22 cellular contexts compared by ENCODE assay signal in genomic region chr17:76843703-76844484, GRCh38. TPM values are rescaled to one million over a fixed set of nuclear protein-coding genes. Genes with fewer than 3 reads are reported as not detected.
DNase-seq lines count a peak whose midpoint lies in the region; ATAC-seq and TF ChIP-seq lines count a peak whose summit lies in the region.
"Had no signal": no experiment of that assay in that cellular context is flagged by ENCODE, and none has a peak within 500 bp of the region (broad histone marks: within the 10 kb centered on the region; RNA-seq: fewer than 3 reads in every experiment).

No MANE protein-coding gene starts in this region.

- H3K27ac ChIP-seq in endodermal cell (ENCODE audit: low read depth, low read length) (no peak overlapping the region), thyroid gland (no peak overlapping the region)
- H3K27ac ChIP-seq: gastrocnemius medialis, sigmoid colon, thoracic aorta had no signal

- no peak for TF ChIP-seq POLR2A in thyroid gland (IDR thresholded peaks at IDR 0.05)

- H3K9me3 ChIP-seq in endodermal cell (ENCODE audit: control insufficient read depth, low read length), result no peaks in the 10 kb centered on the region
- no peaks in the 10 kb centered on the region for H3K9me3 ChIP-seq in thyroid gland
- H3K9me3 ChIP-seq: gastrocnemius medialis, sigmoid colon, thoracic aorta had no signal

- H3K27me3 ChIP-seq in endodermal cell (ENCODE audit: control insufficient read depth, insufficient read depth, low read length, poor library complexity, severe bottlenecking), result peaks cover 19% of the 10 kb centered on the region
- H3K27me3 ChIP-seq in H7 (ENCODE audit: control insufficient read depth, insufficient read depth, low read length), result peaks cover 7% of the 10 kb centered on the region; the same call in 1 of the 2 replicates
- peaks cover 7% of the 10 kb centered on the region for H3K27me3 ChIP-seq in thyroid gland

- H3K4me3 Mint-ChIP-seq in endodermal cell, result no peak overlapping the region
- H3K4me3 Mint-ChIP-seq in effector memory CD8-positive, alpha-beta T cell, result no peak overlapping the region
- H3K4me3 Mint-ChIP-seq: activated naive CD8-positive, alpha-beta T cell treated with anti-CD3 and anti-CD28 coated beads, Interleukin-2, amount 50 U/mL, for 24 hours; activated T-cell treated with anti-CD3 and anti-CD28 coated beads, Interleukin-2, amount 50 U/mL, for 24 hours had no signal

- peaks cover 34% of the 10 kb centered on the region for H3K27me3 Mint-ChIP-seq in endodermal cell (ENCODE audit: insufficient read depth)
- H3K27me3 Mint-ChIP-seq in effector memory CD8-positive, alpha-beta T cell, result peaks cover 64 to 88% of the 10 kb centered on the region in 2 donors

- peak; percentile 54 for TF ChIP-seq CTCF in endodermal cell (conservative IDR thresholded peaks at IDR 0.05)
- TF ChIP-seq CTCF in thyroid gland (IDR thresholded peaks at IDR 0.05), result no peak

- H3K27ac Mint-ChIP-seq in endodermal cell, result no peak overlapping the region
- H3K27ac Mint-ChIP-seq in effector memory CD8-positive, alpha-beta T cell, result no peak overlapping the region
- H3K27ac Mint-ChIP-seq: activated naive CD8-positive, alpha-beta T cell treated with anti-CD3 and anti-CD28 coated beads, Interleukin-2, amount 50 U/mL, for 24 hours; activated T-cell treated with anti-CD3 and anti-CD28 coated beads, Interleukin-2, amount 50 U/mL, for 24 hours; immature natural killer cell had no signal

- intact Hi-C loops in thyroid gland (cut with DNase I), result no loop called here

- H3K9ac ChIP-seq in endodermal cell (ENCODE audit: extremely low read depth, low read length, poor library complexity, severe bottlenecking), result no peak overlapping the region

- ATAC-seq in effector memory CD8-positive, alpha-beta T cell (replicated peaks), result no peak
- ATAC-seq: activated naive CD8-positive, alpha-beta T cell treated with anti-CD3 and anti-CD28 coated beads, Interleukin-2, amount 50 U/mL, for 24 hours; gastrocnemius medialis; HCT116 had no signal

- no peak overlapping the region for H3K4me3 ChIP-seq in endodermal cell (ENCODE audit: low read length)
- H3K4me3 ChIP-seq in H7 (ENCODE audit: insufficient read depth, low read depth, low read length), result no peak overlapping the region
- no peak overlapping the region for H3K4me3 ChIP-seq in thyroid gland (replicated peaks in 1 of 3)
- H3K4me3 ChIP-seq: gastrocnemius medialis, sigmoid colon, thoracic aorta had no signal

- DNase-seq in A172 (ENCODE audit: low spot score), result peak; percentile 37
- DNase-seq in EL, result peak; percentile 51
- peak; percentile 47 for DNase-seq in NCI-H69 (lab: John Stamatoyannopoulos, UW)
- no peak for DNase-seq in endodermal cell
- DNase-seq in iPS-NIHi11 (ENCODE audit: low spot score), result no peak
- DNase-seq in effector memory CD8-positive, alpha-beta T cell, result no peak
- DNase-seq in H7, result no peak
- DNase-seq in thyroid gland, result no peak
- DNase-seq: activated CD4-positive, alpha-beta T cell treated with anti-CD3 and anti-CD28 coated beads, Interleukin-2, amount 50 U/mL, for 4 hours; activated naive CD8-positive, alpha-beta T cell treated with anti-CD3 and anti-CD28 coated beads, Interleukin-2, amount 50 U/mL, for 24 hours; activated T-cell treated with anti-CD3 and anti-CD28 coated beads, Interleukin-2, amount 50 U/mL, for 24 hours; gastrocnemius medialis; immature natural killer cell; KG1; NCI-H2107; NCI-H774; Right ventricle myocardium superior; sigmoid colon; stimulated activated CD4-positive, alpha-beta T cell treated with anti-CD3 and anti-CD28 coated beads, Interleukin-2, amount 100 ng/mL, for 48 hours; T-helper 9 cell had no signal

- H3K9me3 Mint-ChIP-seq in endodermal cell, result no peaks in the 10 kb centered on the region
- no peaks in the 10 kb centered on the region for H3K9me3 Mint-ChIP-seq in effector memory CD8-positive, alpha-beta T cell
- H3K9me3 Mint-ChIP-seq: activated naive CD8-positive, alpha-beta T cell treated with anti-CD3 and anti-CD28 coated beads, Interleukin-2, amount 50 U/mL, for 24 hours; activated T-cell treated with anti-CD3 and anti-CD28 coated beads, Interleukin-2, amount 50 U/mL, for 24 hours; immature natural killer cell had no signal

- no peaks in the 10 kb centered on the region for H3K36me3 Mint-ChIP-seq in endodermal cell (ENCODE audit: low read depth)
- peaks cover 4% of the 10 kb centered on the region for H3K36me3 Mint-ChIP-seq in effector memory CD8-positive, alpha-beta T cell (ENCODE audit: insufficient read depth)

- WGBS in endodermal cell (ENCODE audit: insufficient coverage in 1 of 2, insufficient read length in 1 of 2), 2 experiments, result 73 to 82% methylated on average over 6 to 10 of the region's 10 CpGs
- WGBS in thyroid gland, 2 donors, result 50 to 64% methylated on average over 9 to 10 of the region's 10 CpGs

- peaks cover 18% of the 10 kb centered on the region for H3K4me1 Mint-ChIP-seq in endodermal cell
- H3K4me1 Mint-ChIP-seq in effector memory CD8-positive, alpha-beta T cell (ENCODE audit: low read depth in 2 of 2), result peaks cover 18 to 22% of the 10 kb centered on the region in 2 donors

- no peaks in the 10 kb centered on the region for H3K36me3 ChIP-seq in endodermal cell (ENCODE audit: control insufficient read depth, insufficient read depth, low read length)
- H3K36me3 ChIP-seq in H7 (replicated peaks; ENCODE audit: control insufficient read depth, insufficient read depth, low read length), result no peaks in the 10 kb centered on the region
- H3K36me3 ChIP-seq in thyroid gland, result no peaks in the 10 kb centered on the region
- H3K36me3 ChIP-seq: gastrocnemius medialis, sigmoid colon, thoracic aorta had no signal

- peaks cover 3% of the 10 kb centered on the region for H3K4me1 ChIP-seq in endodermal cell (ENCODE audit: control insufficient read depth, insufficient read depth, low read length)
- peaks cover 0 to 9% of the 10 kb centered on the region in 2 donors for H3K4me1 ChIP-seq in thyroid gland
- H3K4me1 ChIP-seq: gastrocnemius medialis had no signal

RNA-seq across cellular contexts. Expression of gene MGAT5B, which starts 24.3 kb away (rescaled TPM):
- total RNA-seq in A172 (2014; rRNA removed; shearing (Covaris generic)), result 11.7 and 16.7 TPM in 2 replicates
- 1 to 10 TPM; 2.9 to 3.3 TPM for total RNA-seq in endodermal cell
- 7.2 TPM for polyA plus RNA-seq in endodermal cell (2013, experiment 1 of 2)
- polyA plus RNA-seq in endodermal cell (2013, experiment 2 of 2), result 7.2 TPM
- 3.7 and 4.2 TPM in 2 replicates for total RNA-seq in H7 (2014; rRNA removed; shearing (Covaris generic))
- total RNA-seq in thyroid gland, result 1 to 10 TPM in 1 of 4 donors, under 1 TPM in 2, not detected in 1; 0.22 to 7.4 (median 0.73) TPM
- total RNA-seq: gastrocnemius medialis, Right ventricle myocardium superior had no signal
- polyA plus RNA-seq: immature natural killer cell had no signal

Comparison
In these comparisons a context has a peak if more than half of its experiments do, and no peak if none do; other contexts are left out.
1. DNase-seq: peak in A172 (single experiment), EL (single experiment) and NCI-H69 (single experiment); none in endodermal cell (single experiment), iPS-NIHi11 (single experiment), effector memory CD8-positive, alpha-beta T cell (0 of 3), H7 (single experiment) and thyroid gland (0 of 2).